Comparison of ENCODE assay signal across 20 cellular contexts in genomic region chrX:40449956-40450701, GRCh38.
"Had no signal": no experiment of that assay in that cellular context is flagged by ENCODE, and none has a peak within 500 bp of the region (broad histone marks: within the 10 kb centered on the region; RNA-seq: fewer than 3 reads in every experiment).

No MANE protein-coding gene starts in this region.

- DNase-seq: activated CD4-positive, alpha-beta T cell treated with anti-CD3 and anti-CD28 coated beads, Interleukin-2, amount 10 ng/mL, durations not matched to agents 7 days and 5 days; activated CD4-positive, CD25-positive, alpha-beta regulatory T cell treated with anti-CD3 and anti-CD28 coated beads, Interleukin-2, amount 50 U/mL, for 72 hours; activated CD8-positive, alpha-beta memory T cell treated with anti-CD3 and anti-CD28 coated beads, Interleukin-2, amount 10 ng/mL, durations not matched to agents 7 days and 5 days; activated CD8-positive, alpha-beta T cell treated with anti-CD3 and anti-CD28 coated beads for 36 hours; activated effector memory CD4-positive, alpha-beta T cell treated with anti-CD3 and anti-CD28 coated beads, Interleukin-2, amount 50 U/mL, for 16 hours; activated naive CD4-positive, alpha-beta T cell treated with anti-CD3 and anti-CD28 coated beads, Interleukin-2, amount 10 ng/mL, durations not matched to agents 7 days and 5 days; activated T-cell treated with anti-CD3 and anti-CD28 coated beads for 4 hours; amygdala; effector CD4-positive, alpha-beta T cell; lower lobe of right lung; mesendoderm; naive B cell; sigmoid colon; stimulated activated CD4-positive, alpha-beta T cell treated with anti-CD3 and anti-CD28 coated beads, Interleukin-2, amount 100 ng/mL, for 48 hours; stimulated activated CD8-positive, alpha-beta memory T cell treated with anti-CD3 and anti-CD28 coated beads, Interleukin-4, amount 100 ng/mL, for 48 hours; stimulated activated naive B cell treated with anti-CD40 and anti-IgM and Interleukin-4, amounts not matched to agents 10 μg/mL and 1 μg/mL and 100 μg/mL, for 72 hours; trophoblast cell; WERI-Rb-1 had no signal

- H3K27me3 Mint-ChIP-seq: activated CD4-positive, alpha-beta T cell treated with anti-CD3 and anti-CD28 coated beads, Interleukin-2, amount 10 ng/mL, durations not matched to agents 7 days and 5 days; activated CD8-positive, alpha-beta memory T cell treated with anti-CD3 and anti-CD28 coated beads, Interleukin-2, amount 10 ng/mL, durations not matched to agents 7 days and 5 days had no signal

- H3K36me3 Mint-ChIP-seq: activated CD8-positive, alpha-beta memory T cell treated with anti-CD3 and anti-CD28 coated beads, Interleukin-2, amount 10 ng/mL, durations not matched to agents 7 days and 5 days; activated naive CD4-positive, alpha-beta T cell treated with anti-CD3 and anti-CD28 coated beads, Interleukin-2, amount 10 ng/mL, durations not matched to agents 7 days and 5 days; naive B cell; stimulated activated naive B cell treated with anti-CD40 and anti-IgM and Interleukin-4, amounts not matched to agents 10 μg/mL and 1 μg/mL and 100 μg/mL, for 72 hours had no signal

- H3K4me3 Mint-ChIP-seq: activated CD4-positive, alpha-beta T cell treated with anti-CD3 and anti-CD28 coated beads, Interleukin-2, amount 10 ng/mL, durations not matched to agents 7 days and 5 days; activated CD8-positive, alpha-beta memory T cell treated with anti-CD3 and anti-CD28 coated beads, Interleukin-2, amount 10 ng/mL, durations not matched to agents 7 days and 5 days; activated CD8-positive, alpha-beta T cell treated with anti-CD3 and anti-CD28 coated beads for 36 hours; activated naive CD4-positive, alpha-beta T cell treated with anti-CD3 and anti-CD28 coated beads, Interleukin-2, amount 10 ng/mL, durations not matched to agents 7 days and 5 days; dendritic cell treated with granulocyte-macrophage colony-stimulating factor and Interleukin-4, amounts not matched to agents 40 ng/mL and 50 ng/mL, for 4 days; naive B cell; stimulated activated naive B cell treated with anti-CD40 and anti-IgM and Interleukin-4, amounts not matched to agents 10 μg/mL and 1 μg/mL and 100 μg/mL, for 72 hours had no signal

- ATAC-seq: activated CD8-positive, alpha-beta memory T cell treated with anti-CD3 and anti-CD28 coated beads, Interleukin-2, amount 10 ng/mL, durations not matched to agents 7 days and 5 days; activated CD8-positive, alpha-beta T cell treated with anti-CD3 and anti-CD28 coated beads for 36 hours; left lobe of liver; lower lobe of right lung; stimulated activated naive B cell treated with anti-CD40 and anti-IgM and Interleukin-4, amounts not matched to agents 10 μg/mL and 1 μg/mL and 100 μg/mL, for 72 hours had no signal

- H3K9me3 Mint-ChIP-seq: activated CD4-positive, alpha-beta T cell treated with anti-CD3 and anti-CD28 coated beads, Interleukin-2, amount 10 ng/mL, durations not matched to agents 7 days and 5 days; activated CD8-positive, alpha-beta T cell treated with anti-CD3 and anti-CD28 coated beads for 36 hours; dendritic cell treated with granulocyte-macrophage colony-stimulating factor and Interleukin-4, amounts not matched to agents 40 ng/mL and 50 ng/mL, for 4 days had no signal

- H3K4me1 Mint-ChIP-seq: activated CD4-positive, alpha-beta T cell treated with anti-CD3 and anti-CD28 coated beads, Interleukin-2, amount 10 ng/mL, durations not matched to agents 7 days and 5 days; activated naive CD4-positive, alpha-beta T cell treated with anti-CD3 and anti-CD28 coated beads, Interleukin-2, amount 10 ng/mL, durations not matched to agents 7 days and 5 days had no signal

- H3K27ac Mint-ChIP-seq: activated CD4-positive, alpha-beta T cell treated with anti-CD3 and anti-CD28 coated beads, Interleukin-2, amount 10 ng/mL, durations not matched to agents 7 days and 5 days; activated CD8-positive, alpha-beta memory T cell treated with anti-CD3 and anti-CD28 coated beads, Interleukin-2, amount 10 ng/mL, durations not matched to agents 7 days and 5 days; activated CD8-positive, alpha-beta T cell treated with anti-CD3 and anti-CD28 coated beads for 36 hours; activated naive CD4-positive, alpha-beta T cell treated with anti-CD3 and anti-CD28 coated beads, Interleukin-2, amount 10 ng/mL, durations not matched to agents 7 days and 5 days; dendritic cell treated with granulocyte-macrophage colony-stimulating factor and Interleukin-4, amounts not matched to agents 40 ng/mL and 50 ng/mL, for 4 days; naive B cell; stimulated activated naive B cell treated with anti-CD40 and anti-IgM and Interleukin-4, amounts not matched to agents 10 μg/mL and 1 μg/mL and 100 μg/mL, for 72 hours had no signal
